In the genomic region with DNA sequence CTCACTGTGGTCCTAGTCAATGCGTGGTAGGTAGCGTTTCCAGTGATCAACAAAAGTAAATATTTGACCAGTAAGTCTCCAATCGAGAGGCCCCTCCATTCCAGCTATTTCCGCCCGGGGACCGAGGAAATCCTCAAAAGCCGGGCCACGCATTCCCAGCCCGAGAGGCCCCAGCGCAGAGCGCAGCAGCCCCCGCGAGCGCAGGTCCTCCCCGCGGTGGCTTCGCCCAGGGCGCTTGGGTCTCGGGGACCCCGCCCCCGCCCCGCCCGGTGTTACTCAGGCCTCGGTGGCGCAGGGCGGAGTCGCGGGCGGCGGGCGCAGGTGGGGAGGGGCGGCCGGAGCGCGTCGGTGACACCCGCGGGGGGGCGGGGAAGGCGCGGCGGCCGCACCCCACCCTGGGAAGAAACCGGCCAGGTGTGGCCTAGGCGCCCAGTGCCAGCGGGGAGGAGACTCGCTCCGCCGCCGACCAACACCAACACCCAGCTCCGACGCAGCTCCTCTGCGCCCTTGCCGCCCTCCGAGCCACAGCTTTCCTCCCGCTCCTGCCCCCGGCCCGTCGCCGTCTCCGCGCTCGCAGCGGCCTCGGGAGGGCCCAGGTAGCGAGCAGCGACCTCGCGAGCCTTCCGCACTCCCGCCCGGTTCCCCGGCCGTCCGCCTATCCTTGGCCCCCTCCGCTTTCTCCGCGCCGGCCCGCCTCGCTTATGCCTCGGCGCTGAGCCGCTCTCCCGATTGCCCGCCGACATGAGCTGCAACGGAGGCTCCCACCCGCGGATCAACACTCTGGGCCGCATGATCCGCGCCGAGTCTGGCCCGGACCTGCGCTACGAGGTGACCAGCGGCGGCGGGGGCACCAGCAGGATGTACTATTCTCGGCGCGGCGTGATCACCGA, we compare ENCODE assay signal across 8 cellular contexts. TPM values are rescaled to one million over a fixed set of nuclear protein-coding genes. Genes with fewer than 3 reads are reported as not detected.
A peak's percentile ranks its signal among the peaks of the same experiment; 100 is the strongest.
DNase-seq lines count a peak whose midpoint lies in the region; ATAC-seq and TF ChIP-seq lines count a peak whose summit lies in the region.

A gene with protein sequence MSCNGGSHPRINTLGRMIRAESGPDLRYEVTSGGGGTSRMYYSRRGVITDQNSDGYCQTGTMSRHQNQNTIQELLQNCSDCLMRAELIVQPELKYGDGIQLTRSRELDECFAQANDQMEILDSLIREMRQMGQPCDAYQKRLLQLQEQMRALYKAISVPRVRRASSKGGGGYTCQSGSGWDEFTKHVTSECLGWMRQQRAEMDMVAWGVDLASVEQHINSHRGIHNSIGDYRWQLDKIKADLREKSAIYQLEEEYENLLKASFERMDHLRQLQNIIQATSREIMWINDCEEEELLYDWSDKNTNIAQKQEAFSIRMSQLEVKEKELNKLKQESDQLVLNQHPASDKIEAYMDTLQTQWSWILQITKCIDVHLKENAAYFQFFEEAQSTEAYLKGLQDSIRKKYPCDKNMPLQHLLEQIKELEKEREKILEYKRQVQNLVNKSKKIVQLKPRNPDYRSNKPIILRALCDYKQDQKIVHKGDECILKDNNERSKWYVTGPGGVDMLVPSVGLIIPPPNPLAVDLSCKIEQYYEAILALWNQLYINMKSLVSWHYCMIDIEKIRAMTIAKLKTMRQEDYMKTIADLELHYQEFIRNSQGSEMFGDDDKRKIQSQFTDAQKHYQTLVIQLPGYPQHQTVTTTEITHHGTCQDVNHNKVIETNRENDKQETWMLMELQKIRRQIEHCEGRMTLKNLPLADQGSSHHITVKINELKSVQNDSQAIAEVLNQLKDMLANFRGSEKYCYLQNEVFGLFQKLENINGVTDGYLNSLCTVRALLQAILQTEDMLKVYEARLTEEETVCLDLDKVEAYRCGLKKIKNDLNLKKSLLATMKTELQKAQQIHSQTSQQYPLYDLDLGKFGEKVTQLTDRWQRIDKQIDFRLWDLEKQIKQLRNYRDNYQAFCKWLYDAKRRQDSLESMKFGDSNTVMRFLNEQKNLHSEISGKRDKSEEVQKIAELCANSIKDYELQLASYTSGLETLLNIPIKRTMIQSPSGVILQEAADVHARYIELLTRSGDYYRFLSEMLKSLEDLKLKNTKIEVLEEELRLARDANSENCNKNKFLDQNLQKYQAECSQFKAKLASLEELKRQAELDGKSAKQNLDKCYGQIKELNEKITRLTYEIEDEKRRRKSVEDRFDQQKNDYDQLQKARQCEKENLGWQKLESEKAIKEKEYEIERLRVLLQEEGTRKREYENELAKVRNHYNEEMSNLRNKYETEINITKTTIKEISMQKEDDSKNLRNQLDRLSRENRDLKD (N-terminal part only) (plus strand): TSS at position 497 of the 890 bp plus-strand sequence. CDS start 245 bp downstream, at position 742.

- no peaks in the 10 kb centered on the region for H3K9me3 ChIP-seq in heart left ventricle

- intact Hi-C loops in heart left ventricle (cut with DNase I) = loop anchor here in 7 of 10 donors (2.0 to 5.0 kb wide), 5 partner anchors 51 to 117 kb away; partner anchors contain the start of gene SNRNP48 (in 1 of the 7)
- intact Hi-C loops in posterior vena cava (cut with DNase I) = no loop called here

- peak within 1 kb of the TSS; percentile 59 to 83 (median 70) for H3K4me3 ChIP-seq in heart left ventricle

- TF ChIP-seq POLR2A in heart left ventricle (IDR thresholded peaks at IDR 0.05) = peak in 1 of 2 donors; percentile 76

- no peaks in the 10 kb centered on the region for H3K9me3 Mint-ChIP-seq in activated naive CD4-positive, alpha-beta T cell treated with anti-CD3 and anti-CD28 coated beads, Interleukin-2, amount 10 ng/mL, durations not matched to agents 7 days and 5 days

- DNase-seq in DMS 273 (lab: John Stamatoyannopoulos, UW; ENCODE audit: unreplicated experiment) = peak; percentile 72
- no peak for DNase-seq in DMS 273 treated with DMSO at 0.1 percent for 48 hours (lab: John Stamatoyannopoulos, UW)
- peak; percentile 56 for DNase-seq in NCI-H1694 treated with DMSO at 0.1 percent for 48 hours (lab: John Stamatoyannopoulos, UW)
- peak; percentile 48 for DNase-seq in activated naive CD4-positive, alpha-beta T cell treated with anti-CD3 and anti-CD28 coated beads, Interleukin-2, amount 10 ng/mL, durations not matched to agents 7 days and 5 days
- peak; percentile 57 to 86 (median 79) for DNase-seq in heart left ventricle
- DNase-seq in posterior vena cava (ENCODE audit: low spot score) = peak; percentile 78
- DNase-seq in midbrain (lab: John Stamatoyannopoulos, UW) = no peak
- no peak for DNase-seq in NK-92 treated with Interleukin-12 subunit alpha and Interleukin-12 subunit beta, amount 100 ng/mL, for 24 hours (lab: John Stamatoyannopoulos, UW)

- H3K36me3 Mint-ChIP-seq in activated naive CD4-positive, alpha-beta T cell treated with anti-CD3 and anti-CD28 coated beads, Interleukin-2, amount 10 ng/mL, durations not matched to agents 7 days and 5 days = no peaks in the 10 kb centered on the region

- peaks cover 0 to 29% (median 5%) of the 10 kb centered on the region in 12 donors for H3K4me1 ChIP-seq in heart left ventricle

- CTCF ChIA-PET in activated naive CD4-positive, alpha-beta T cell treated with anti-CD3 and anti-CD28 coated beads, Interleukin-2, amount 10 ng/mL, durations not matched to agents 7 days and 5 days (lab: Charles Lee) = no interaction called here

- H3K36me3 ChIP-seq in heart left ventricle = no peaks in the 10 kb centered on the region

- peak; percentile 55 to 83 (median 75) for ATAC-seq in heart left ventricle

- H3K27ac ChIP-seq in heart left ventricle = peak within 1 kb of the TSS; percentile 81 to 97 (median 92)

- H3K4me1 Mint-ChIP-seq in activated naive CD4-positive, alpha-beta T cell treated with anti-CD3 and anti-CD28 coated beads, Interleukin-2, amount 10 ng/mL, durations not matched to agents 7 days and 5 days = peaks cover 16% of the 10 kb centered on the region

- H3K4me3 Mint-ChIP-seq in activated naive CD4-positive, alpha-beta T cell treated with anti-CD3 and anti-CD28 coated beads, Interleukin-2, amount 10 ng/mL, durations not matched to agents 7 days and 5 days = peak within 1 kb of the TSS; percentile 79

- no peak within 1 kb of the TSS for H3K27ac Mint-ChIP-seq in activated naive CD4-positive, alpha-beta T cell treated with anti-CD3 and anti-CD28 coated beads, Interleukin-2, amount 10 ng/mL, durations not matched to agents 7 days and 5 days

- WGBS in heart left ventricle, 4 donors = 1 to 3% (median 1%) methylated on average over 42 to 105 of the region's 105 CpGs

- H3K27me3 Mint-ChIP-seq in activated naive CD4-positive, alpha-beta T cell treated with anti-CD3 and anti-CD28 coated beads, Interleukin-2, amount 10 ng/mL, durations not matched to agents 7 days and 5 days = peaks cover 86% of the 10 kb centered on the region

- H3K27me3 ChIP-seq in heart left ventricle = peaks cover 0 to 94% (median 35%) of the 10 kb centered on the region in 9 donors

- no peak for TF ChIP-seq CTCF in heart left ventricle (IDR thresholded peaks at IDR 0.05)

RNA-seq across cellular contexts. Expression of the gene that starts here (rescaled TPM):
- total RNA-seq in heart left ventricle (100 to 1,000 TPM; 238 to 373 (median 337) TPM), posterior vena cava (1 to 10 TPM; 3.0 to 3.4 TPM)
- polyA plus RNA-seq in heart left ventricle = 100 to 1,000 TPM in 1 of 2 donors, 10 to 100 TPM in 1; 81.9 to 130 TPM

Comparison
In these comparisons a context has a peak if more than half of its experiments do, and no peak if none do; other contexts are left out.
1. RNA of the gene that starts here (total RNA-seq): 238 to 373 TPM in heart left ventricle; 3.0 to 3.4 TPM in posterior vena cava; every median in the first group is over 10 times any median in the second.
2. DNase-seq: peak in DMS 273 (single experiment), NCI-H1694 treated with DMSO at 0.1 percent for 48 hours (single experiment), activated naive CD4-positive, alpha-beta T cell treated with anti-CD3 and anti-CD28 coated beads, Interleukin-2, amount 10 ng/mL, durations not matched to agents 7 days and 5 days (single experiment), heart left ventricle (5 of 5) and posterior vena cava (single experiment); none in DMS 273 treated with DMSO at 0.1 percent for 48 hours (single experiment), midbrain (single experiment) and NK-92 treated with Interleukin-12 subunit alpha and Interleukin-12 subunit beta, amount 100 ng/mL, for 24 hours (single experiment).
3. intact Hi-C loops: an anchor here in heart left ventricle (2.0 to 5.0 kb wide); none called in posterior vena cava.